1 cellular context compared by ENCODE assay signal in the genomic region with DNA sequence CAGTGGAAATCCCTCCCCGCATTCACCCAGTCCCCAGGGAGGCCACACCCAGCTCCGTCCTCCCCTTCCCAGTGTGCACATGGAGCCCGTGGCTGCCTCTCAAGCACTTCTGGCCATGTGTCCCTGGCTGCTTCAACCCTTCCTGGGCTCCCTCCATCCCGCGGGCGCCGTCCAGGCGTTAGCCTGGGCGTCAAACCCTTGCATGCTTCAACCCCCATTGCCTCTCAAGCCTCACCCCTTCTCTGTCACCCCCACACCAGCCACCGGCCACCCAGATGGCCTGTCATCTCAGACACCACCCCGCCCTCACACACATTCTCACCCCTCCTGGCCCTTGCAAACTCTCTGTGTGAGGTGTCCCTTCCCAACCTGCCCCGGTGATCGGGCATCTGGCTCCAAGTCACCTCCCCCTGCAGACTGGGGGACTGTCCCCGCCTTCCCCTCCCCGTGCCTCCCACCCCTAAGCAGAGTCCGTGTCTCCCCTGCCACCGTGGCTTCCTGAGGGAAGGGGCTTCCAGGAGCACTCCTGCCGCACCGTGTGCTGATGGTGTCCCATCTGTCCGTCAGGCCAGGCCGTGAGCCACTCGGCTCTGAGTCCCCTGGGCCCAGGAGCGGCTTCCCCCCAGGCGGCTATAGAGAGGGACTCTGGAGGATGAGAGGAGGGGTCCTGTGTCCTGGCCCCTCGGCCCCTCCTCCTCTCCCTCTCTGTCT.
TF ChIP-seq lines count a peak whose summit lies in the region.

No MANE protein-coding gene starts in this region.

TF ChIP-seq in GM23338, 12 proteins besides CTCF, POLR2A, EP300 and RAD21 (continued from another document):
- TF ChIP-seq STAT1 (IDR thresholded peaks at IDR 0.05; ENCODE audit: unreplicated experiment) (no peak), ZNF114 (CRISPR knock-in tag; IDR thresholded peaks at IDR 0.05) (no peak), EZH2 (IDR thresholded peaks at IDR 0.05; ENCODE audit: low read depth, unreplicated experiment) (no peak), ZNF331 (CRISPR knock-in tag; IDR thresholded peaks at IDR 0.05; ENCODE audit: low read depth) (no peak)
